Comparison of ENCODE assay signal across 9 cellular contexts in genomic region chr7:131076032-131076431, GRCh38.
DNase-seq lines count a peak whose midpoint lies in the region; ATAC-seq and TF ChIP-seq lines count a peak whose summit lies in the region.
"Had no signal": no experiment of that assay in that cellular context is flagged by ENCODE, and none has a peak within 500 bp of the region (broad histone marks: within the 10 kb centered on the region; RNA-seq: fewer than 3 reads in every experiment).

No MANE protein-coding gene starts in this region.

- H3K9ac ChIP-seq in GM23248 = peak overlapping the region; percentile 62

- 4 to 5% methylated on average over 3 of the region's 3 CpGs for WGBS in GM23248 (ENCODE audit: low coverage in 1 of 2, low lambda C conversion rate in 2 of 2, missing lambda C conversion rate in 2 of 2), 2 experiments

- in situ Hi-C loops in GM23248 (cut with MboI) = no loop called here

- H3K9me2 ChIP-seq in GM23248 (ENCODE audit: insufficient read depth) = no peaks in the 10 kb centered on the region

- peak overlapping the region; percentile 48 for H3K27ac ChIP-seq in A673 (ENCODE audit: low read depth, low read length, poor library complexity, severe bottlenecking)
- peak overlapping the region; percentile 86 for H3K27ac ChIP-seq in GM23248

- H3K36me3 ChIP-seq in A673 (ENCODE audit: insufficient read depth, low read length, poor library complexity, severe bottlenecking) (peaks cover 8% of the 10 kb centered on the region), GM23248 (ENCODE audit: low read depth) (peaks cover 5% of the 10 kb centered on the region)

- BruUV-seq in A673 (replicated peaks; lab: Mats Ljungman, UMichigan) = no TSS peak

- H3K27ac Mint-ChIP-seq in memory B cell = peak overlapping the region; percentile 81
- H3K27ac Mint-ChIP-seq: activated CD4-positive, alpha-beta T cell treated with anti-CD3 and anti-CD28 coated beads, Interleukin-2, amount 10 ng/mL, durations not matched to agents 24 days and 14 days had no signal

- H3K4me3 Mint-ChIP-seq in memory B cell = no peak overlapping the region
- H3K4me3 Mint-ChIP-seq: activated CD4-positive, alpha-beta T cell treated with anti-CD3 and anti-CD28 coated beads, Interleukin-2, amount 10 ng/mL, durations not matched to agents 24 days and 14 days had no signal

- no peaks in the 10 kb centered on the region for H3K9me3 Mint-ChIP-seq in memory B cell
- H3K9me3 Mint-ChIP-seq: activated CD4-positive, alpha-beta T cell treated with anti-CD3 and anti-CD28 coated beads, Interleukin-2, amount 10 ng/mL, durations not matched to agents 24 days and 14 days had no signal

- H3K36me3 Mint-ChIP-seq in memory B cell = peaks cover 15% of the 10 kb centered on the region

- TF ChIP-seq CTCF in A673 (conservative IDR thresholded peaks at IDR 0.05; ENCODE audit: low read depth, low read length) = no peak

- intact Hi-C loops in A673 (cut with micrococcal nuclease; ENCODE audit: unreplicated experiment) = no loop called here

- CTCF ChIA-PET in A673 (lab: Charles Lee) = no interaction called here

- H3K4me3 ChIP-seq in A673 (ENCODE audit: low read depth, low read length, poor library complexity, severe bottlenecking) (no peak overlapping the region), GM23248 (peak overlapping the region; percentile 54)

- H3K4me1 Mint-ChIP-seq in memory B cell = peaks cover 28% of the 10 kb centered on the region

- H2AFZ ChIP-seq in GM23248 = no peak overlapping the region

- H3K27me3 ChIP-seq in A673 (replicated peaks; ENCODE audit: insufficient read depth, low read depth, low read length, poor library complexity) (no peaks in the 10 kb centered on the region), GM23248 (replicated peaks; ENCODE audit: insufficient read depth) (no peaks in the 10 kb centered on the region)

- H3K4me2 ChIP-seq in GM23248 (ENCODE audit: unreplicated experiment) = peak overlapping the region; percentile 86

- no peak for ATAC-seq in memory B cell (ENCODE audit: low read depth)
- ATAC-seq in GM19463 (IDR thresholded peaks at IDR 0.05; ENCODE audit: unreplicated experiment) = no peak
- ATAC-seq in HG02981 (IDR thresholded peaks at IDR 0.05; ENCODE audit: unreplicated experiment) = no peak
- ATAC-seq in GM21515 (IDR thresholded peaks at IDR 0.05; ENCODE audit: unreplicated experiment) = no peak
- ATAC-seq in GM19351 (IDR thresholded peaks at IDR 0.05; ENCODE audit: unreplicated experiment) = no peak

- DNase-seq in A673 (ENCODE audit: low spot score) = peak; percentile 48
- DNase-seq in GM23248 = peak; percentile 92
- peak; percentile 59 for DNase-seq in astrocyte of the hippocampus (ENCODE audit: low read depth, low spot score)
- peak in 1 of 2 donors; percentile 9 for DNase-seq in memory B cell (ENCODE audit: low spot score in 2 of 2)
- DNase-seq: activated CD4-positive, alpha-beta T cell treated with anti-CD3 and anti-CD28 coated beads, Interleukin-2, amount 10 ng/mL, durations not matched to agents 24 days and 14 days had no signal

- POLR2A ChIA-PET in A673 (lab: Charles Lee; ENCODE audit: low non-redundant PET) = no interaction called here

- H3K9me3 ChIP-seq in A673 (ENCODE audit: low read depth, low read length, poor library complexity, severe bottlenecking) (no peaks in the 10 kb centered on the region), GM23248 (ENCODE audit: low read depth) (no peaks in the 10 kb centered on the region)

- H4K20me1 ChIP-seq in GM23248 (ENCODE audit: insufficient read depth) = no peaks in the 10 kb centered on the region

- peaks cover 70% of the 10 kb centered on the region for H3F3A ChIP-seq in GM23248 (ENCODE audit: insufficient read depth)

- H3K4me1 ChIP-seq in A673 (ENCODE audit: insufficient read depth, low read length, poor library complexity, severe bottlenecking) (peaks cover 50% of the 10 kb centered on the region), GM23248 (ENCODE audit: insufficient read depth) (peaks cover 65% of the 10 kb centered on the region)

- peaks cover 98% of the 10 kb centered on the region for H3K79me2 ChIP-seq in GM23248 (ENCODE audit: insufficient read depth)

- H3K27me3 Mint-ChIP-seq in memory B cell = no peaks in the 10 kb centered on the region
- H3K27me3 Mint-ChIP-seq: activated CD4-positive, alpha-beta T cell treated with anti-CD3 and anti-CD28 coated beads, Interleukin-2, amount 10 ng/mL, durations not matched to agents 24 days and 14 days had no signal
